ENCODE assay signal across 1 cellular context in the genomic region with DNA sequence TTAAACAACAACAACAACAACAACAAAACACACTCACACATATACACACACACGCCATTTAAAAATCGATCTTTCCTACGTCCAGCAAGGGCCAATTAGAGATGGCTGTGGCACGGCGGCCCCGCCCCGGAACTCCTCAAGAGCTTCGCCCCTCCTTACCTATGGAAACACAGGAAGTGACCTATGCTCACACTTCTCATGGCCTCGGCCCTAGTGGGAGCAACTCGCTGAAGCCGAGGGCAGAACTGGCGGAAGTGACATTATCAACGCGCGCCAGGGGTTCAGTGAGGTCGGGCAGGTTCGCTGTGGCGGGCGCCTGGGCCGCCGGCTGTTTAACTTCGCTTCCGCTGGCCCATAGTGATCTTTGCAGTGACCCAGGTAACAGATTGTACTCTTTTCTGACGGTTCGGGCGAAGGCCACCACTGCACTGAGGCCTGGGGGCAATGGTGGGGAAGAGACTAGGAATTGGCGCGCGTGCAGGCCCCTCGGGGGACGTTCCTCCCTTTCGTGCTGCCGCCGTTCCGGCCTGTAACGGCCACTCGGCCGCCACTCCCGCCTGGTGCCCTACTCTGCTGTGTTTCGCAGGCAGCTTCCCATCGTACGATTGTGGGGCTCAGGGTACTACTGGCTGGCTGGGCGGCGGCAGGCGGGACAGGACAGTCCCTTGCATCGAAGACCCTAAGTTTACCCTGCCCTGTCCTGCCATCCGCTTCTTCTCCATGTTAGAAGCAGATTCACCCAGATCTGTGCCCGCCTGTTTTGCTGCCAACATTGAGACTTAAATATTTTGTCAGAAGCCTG.
A peak's percentile ranks its signal among the peaks of the same experiment; 100 is the strongest.
TF ChIP-seq lines count a peak whose summit lies in the region.

A gene (plus strand): TSS at position 284 of the 802 bp plus-strand sequence. CDS start 2,661 bp downstream, outside the sequence.

TF ChIP-seq in HepG2, 621 proteins besides CTCF, POLR2A, EP300 and RAD21 (continued from another document and continues in another):
- TF ChIP-seq, protein P1, sequence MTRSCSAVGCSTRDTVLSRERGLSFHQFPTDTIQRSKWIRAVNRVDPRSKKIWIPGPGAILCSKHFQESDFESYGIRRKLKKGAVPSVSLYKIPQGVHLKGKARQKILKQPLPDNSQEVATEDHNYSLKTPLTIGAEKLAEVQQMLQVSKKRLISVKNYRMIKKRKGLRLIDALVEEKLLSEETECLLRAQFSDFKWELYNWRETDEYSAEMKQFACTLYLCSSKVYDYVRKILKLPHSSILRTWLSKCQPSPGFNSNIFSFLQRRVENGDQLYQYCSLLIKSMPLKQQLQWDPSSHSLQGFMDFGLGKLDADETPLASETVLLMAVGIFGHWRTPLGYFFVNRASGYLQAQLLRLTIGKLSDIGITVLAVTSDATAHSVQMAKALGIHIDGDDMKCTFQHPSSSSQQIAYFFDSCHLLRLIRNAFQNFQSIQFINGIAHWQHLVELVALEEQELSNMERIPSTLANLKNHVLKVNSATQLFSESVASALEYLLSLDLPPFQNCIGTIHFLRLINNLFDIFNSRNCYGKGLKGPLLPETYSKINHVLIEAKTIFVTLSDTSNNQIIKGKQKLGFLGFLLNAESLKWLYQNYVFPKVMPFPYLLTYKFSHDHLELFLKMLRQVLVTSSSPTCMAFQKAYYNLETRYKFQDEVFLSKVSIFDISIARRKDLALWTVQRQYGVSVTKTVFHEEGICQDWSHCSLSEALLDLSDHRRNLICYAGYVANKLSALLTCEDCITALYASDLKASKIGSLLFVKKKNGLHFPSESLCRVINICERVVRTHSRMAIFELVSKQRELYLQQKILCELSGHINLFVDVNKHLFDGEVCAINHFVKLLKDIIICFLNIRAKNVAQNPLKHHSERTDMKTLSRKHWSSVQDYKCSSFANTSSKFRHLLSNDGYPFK (CRISPR knock-in tag; IDR thresholded peaks at IDR 0.05; ENCODE audit: borderline replicate concordance) = peak; percentile 99
- TF ChIP-seq ZSCAN20 (CRISPR knock-in tag; IDR thresholded peaks at IDR 0.05; ENCODE audit: borderline replicate concordance) = peak; percentile 44; the same call in 1 of the 2 replicates
- TF ChIP-seq, protein P2, sequence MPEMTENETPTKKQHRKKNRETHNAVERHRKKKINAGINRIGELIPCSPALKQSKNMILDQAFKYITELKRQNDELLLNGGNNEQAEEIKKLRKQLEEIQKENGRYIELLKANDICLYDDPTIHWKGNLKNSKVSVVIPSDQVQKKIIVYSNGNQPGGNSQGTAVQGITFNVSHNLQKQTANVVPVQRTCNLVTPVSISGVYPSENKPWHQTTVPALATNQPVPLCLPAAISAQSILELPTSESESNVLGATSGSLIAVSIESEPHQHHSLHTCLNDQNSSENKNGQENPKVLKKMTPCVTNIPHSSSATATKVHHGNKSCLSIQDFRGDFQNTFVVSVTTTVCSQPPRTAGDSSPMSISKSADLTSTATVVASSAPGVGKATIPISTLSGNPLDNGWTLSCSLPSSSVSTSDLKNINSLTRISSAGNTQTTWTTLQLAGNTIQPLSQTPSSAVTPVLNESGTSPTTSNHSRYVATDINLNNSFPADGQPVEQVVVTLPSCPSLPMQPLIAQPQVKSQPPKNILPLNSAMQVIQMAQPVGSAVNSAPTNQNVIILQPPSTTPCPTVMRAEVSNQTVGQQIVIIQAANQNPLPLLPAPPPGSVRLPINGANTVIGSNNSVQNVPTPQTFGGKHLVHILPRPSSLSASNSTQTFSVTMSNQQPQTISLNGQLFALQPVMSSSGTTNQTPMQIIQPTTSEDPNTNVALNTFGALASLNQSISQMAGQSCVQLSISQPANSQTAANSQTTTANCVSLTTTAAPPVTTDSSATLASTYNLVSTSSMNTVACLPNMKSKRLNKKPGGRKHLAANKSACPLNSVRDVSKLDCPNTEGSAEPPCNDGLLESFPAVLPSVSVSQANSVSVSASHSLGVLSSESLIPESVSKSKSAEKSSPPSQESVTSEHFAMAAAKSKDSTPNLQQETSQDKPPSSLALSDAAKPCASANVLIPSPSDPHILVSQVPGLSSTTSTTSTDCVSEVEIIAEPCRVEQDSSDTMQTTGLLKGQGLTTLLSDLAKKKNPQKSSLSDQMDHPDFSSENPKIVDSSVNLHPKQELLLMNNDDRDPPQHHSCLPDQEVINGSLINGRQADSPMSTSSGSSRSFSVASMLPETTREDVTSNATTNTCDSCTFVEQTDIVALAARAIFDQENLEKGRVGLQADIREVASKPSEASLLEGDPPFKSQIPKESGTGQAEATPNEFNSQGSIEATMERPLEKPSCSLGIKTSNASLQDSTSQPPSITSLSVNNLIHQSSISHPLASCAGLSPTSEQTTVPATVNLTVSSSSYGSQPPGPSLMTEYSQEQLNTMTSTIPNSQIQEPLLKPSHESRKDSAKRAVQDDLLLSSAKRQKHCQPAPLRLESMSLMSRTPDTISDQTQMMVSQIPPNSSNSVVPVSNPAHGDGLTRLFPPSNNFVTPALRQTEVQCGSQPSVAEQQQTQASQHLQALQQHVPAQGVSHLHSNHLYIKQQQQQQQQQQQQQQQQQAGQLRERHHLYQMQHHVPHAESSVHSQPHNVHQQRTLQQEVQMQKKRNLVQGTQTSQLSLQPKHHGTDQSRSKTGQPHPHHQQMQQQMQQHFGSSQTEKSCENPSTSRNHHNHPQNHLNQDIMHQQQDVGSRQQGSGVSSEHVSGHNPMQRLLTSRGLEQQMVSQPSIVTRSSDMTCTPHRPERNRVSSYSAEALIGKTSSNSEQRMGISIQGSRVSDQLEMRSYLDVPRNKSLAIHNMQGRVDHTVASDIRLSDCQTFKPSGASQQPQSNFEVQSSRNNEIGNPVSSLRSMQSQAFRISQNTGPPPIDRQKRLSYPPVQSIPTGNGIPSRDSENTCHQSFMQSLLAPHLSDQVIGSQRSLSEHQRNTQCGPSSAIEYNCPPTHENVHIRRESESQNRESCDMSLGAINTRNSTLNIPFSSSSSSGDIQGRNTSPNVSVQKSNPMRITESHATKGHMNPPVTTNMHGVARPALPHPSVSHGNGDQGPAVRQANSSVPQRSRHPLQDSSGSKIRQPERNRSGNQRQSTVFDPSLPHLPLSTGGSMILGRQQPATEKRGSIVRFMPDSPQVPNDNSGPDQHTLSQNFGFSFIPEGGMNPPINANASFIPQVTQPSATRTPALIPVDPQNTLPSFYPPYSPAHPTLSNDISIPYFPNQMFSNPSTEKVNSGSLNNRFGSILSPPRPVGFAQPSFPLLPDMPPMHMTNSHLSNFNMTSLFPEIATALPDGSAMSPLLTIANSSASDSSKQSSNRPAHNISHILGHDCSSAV (CRISPR knock-in tag; IDR thresholded peaks at IDR 0.05; ENCODE audit: borderline replicate concordance) = no peak
- no peak for TF ChIP-seq SYNCRIP (IDR thresholded peaks at IDR 0.05; ENCODE audit: insufficient read depth, low read depth, low read length)
- peak; percentile 83 to 87 for TF ChIP-seq NR2F1 (CRISPR knock-in tag; IDR thresholded peaks at IDR 0.05)
- TF ChIP-seq ZNF260 (CRISPR knock-in tag; IDR thresholded peaks at IDR 0.05; ENCODE audit: borderline replicate concordance, low read depth) = no peak
- TF ChIP-seq MLLT10 (CRISPR knock-in tag; IDR thresholded peaks at IDR 0.05) = no peak
- TF ChIP-seq, protein P3, sequence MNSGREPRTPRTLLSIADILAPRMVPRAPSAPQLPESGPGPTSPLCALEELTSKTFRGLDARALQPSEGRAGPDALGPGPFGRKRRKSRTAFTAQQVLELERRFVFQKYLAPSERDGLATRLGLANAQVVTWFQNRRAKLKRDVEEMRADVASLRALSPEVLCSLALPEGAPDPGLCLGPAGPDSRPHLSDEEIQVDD (CRISPR knock-in tag; IDR thresholded peaks at IDR 0.05; ENCODE audit: borderline replicate concordance) = peak; percentile 63
- TF ChIP-seq ZNF660 (CRISPR knock-in tag; IDR thresholded peaks at IDR 0.05; ENCODE audit: borderline replicate concordance, low read depth) = no peak
- TF ChIP-seq ZMYM2 (CRISPR knock-in tag; IDR thresholded peaks at IDR 0.05) = peak; percentile 54; the same call in 1 of the 2 replicates
- no peak for TF ChIP-seq SCMH1 (CRISPR knock-in tag; IDR thresholded peaks at IDR 0.05; ENCODE audit: borderline replicate concordance)
- peak; percentile 44 for TF ChIP-seq ZNF781 (CRISPR knock-in tag; IDR thresholded peaks at IDR 0.05; ENCODE audit: borderline replicate concordance, not compliant biosample characterization)
- no peak for TF ChIP-seq ZEB1 (IDR thresholded peaks at IDR 0.05; ENCODE audit: insufficient replicate concordance, low read depth)
- TF ChIP-seq IKZF4 (CRISPR knock-in tag; IDR thresholded peaks at IDR 0.05; ENCODE audit: borderline replicate concordance, low read depth, not compliant biosample characterization) = peak; percentile 17
- TF ChIP-seq FOSL1 (CRISPR knock-in tag; IDR thresholded peaks at IDR 0.05; ENCODE audit: borderline replicate concordance) = no peak
- no peak for TF ChIP-seq ATF7 (IDR thresholded peaks at IDR 0.05)
- 0 out of 2 replicates have a peak, but pooled peaks have one; percentile 35 for TF ChIP-seq ATF7 (CRISPR knock-in tag; IDR thresholded peaks at IDR 0.05)
- TF ChIP-seq ZNF451 (CRISPR knock-in tag; IDR thresholded peaks at IDR 0.05) = peak; percentile 52; the same call in 1 of the 2 replicates
- TF ChIP-seq, protein P4, sequence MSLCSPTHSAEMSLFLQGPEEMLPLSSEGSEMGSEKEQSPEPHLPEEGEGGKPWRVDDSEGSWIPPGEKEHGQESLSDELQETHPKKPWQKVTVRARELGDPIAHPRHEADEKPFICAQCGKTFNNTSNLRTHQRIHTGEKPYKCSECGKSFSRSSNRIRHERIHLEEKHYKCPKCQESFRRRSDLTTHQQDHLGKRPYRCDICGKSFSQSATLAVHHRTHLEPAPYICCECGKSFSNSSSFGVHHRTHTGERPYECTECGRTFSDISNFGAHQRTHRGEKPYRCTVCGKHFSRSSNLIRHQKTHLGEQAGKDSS (CRISPR knock-in tag; IDR thresholded peaks at IDR 0.05; ENCODE audit: borderline replicate concordance, low read depth) = peak; percentile 35; the same call in 1 of the 2 replicates
- no peak for TF ChIP-seq PAWR (CRISPR knock-in tag; IDR thresholded peaks at IDR 0.05; ENCODE audit: borderline replicate concordance)
- TF ChIP-seq, protein P5, sequence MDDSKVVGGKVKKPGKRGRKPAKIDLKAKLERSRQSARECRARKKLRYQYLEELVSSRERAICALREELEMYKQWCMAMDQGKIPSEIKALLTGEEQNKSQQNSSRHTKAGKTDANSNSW (CRISPR knock-in tag; IDR thresholded peaks at IDR 0.05; ENCODE audit: borderline replicate concordance) = no peak
- TF ChIP-seq ZNF737 (CRISPR knock-in tag; IDR thresholded peaks at IDR 0.05; ENCODE audit: borderline replicate concordance) = peak; percentile 53; the same call in 1 of the 2 replicates
- TF ChIP-seq ZNF235 (CRISPR knock-in tag; IDR thresholded peaks at IDR 0.05; ENCODE audit: borderline replicate concordance) = no peak
- no peak for TF ChIP-seq EZH2 (conservative IDR thresholded peaks at IDR 0.05; ENCODE audit: low read depth, low read length)
- TF ChIP-seq, protein P6, sequence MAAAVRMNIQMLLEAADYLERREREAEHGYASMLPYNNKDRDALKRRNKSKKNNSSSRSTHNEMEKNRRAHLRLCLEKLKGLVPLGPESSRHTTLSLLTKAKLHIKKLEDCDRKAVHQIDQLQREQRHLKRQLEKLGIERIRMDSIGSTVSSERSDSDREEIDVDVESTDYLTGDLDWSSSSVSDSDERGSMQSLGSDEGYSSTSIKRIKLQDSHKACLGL (CRISPR knock-in tag; IDR thresholded peaks at IDR 0.05) = 0 out of 2 replicates have a peak, but pooled peaks have one; percentile 47
- TF ChIP-seq, protein P7, sequence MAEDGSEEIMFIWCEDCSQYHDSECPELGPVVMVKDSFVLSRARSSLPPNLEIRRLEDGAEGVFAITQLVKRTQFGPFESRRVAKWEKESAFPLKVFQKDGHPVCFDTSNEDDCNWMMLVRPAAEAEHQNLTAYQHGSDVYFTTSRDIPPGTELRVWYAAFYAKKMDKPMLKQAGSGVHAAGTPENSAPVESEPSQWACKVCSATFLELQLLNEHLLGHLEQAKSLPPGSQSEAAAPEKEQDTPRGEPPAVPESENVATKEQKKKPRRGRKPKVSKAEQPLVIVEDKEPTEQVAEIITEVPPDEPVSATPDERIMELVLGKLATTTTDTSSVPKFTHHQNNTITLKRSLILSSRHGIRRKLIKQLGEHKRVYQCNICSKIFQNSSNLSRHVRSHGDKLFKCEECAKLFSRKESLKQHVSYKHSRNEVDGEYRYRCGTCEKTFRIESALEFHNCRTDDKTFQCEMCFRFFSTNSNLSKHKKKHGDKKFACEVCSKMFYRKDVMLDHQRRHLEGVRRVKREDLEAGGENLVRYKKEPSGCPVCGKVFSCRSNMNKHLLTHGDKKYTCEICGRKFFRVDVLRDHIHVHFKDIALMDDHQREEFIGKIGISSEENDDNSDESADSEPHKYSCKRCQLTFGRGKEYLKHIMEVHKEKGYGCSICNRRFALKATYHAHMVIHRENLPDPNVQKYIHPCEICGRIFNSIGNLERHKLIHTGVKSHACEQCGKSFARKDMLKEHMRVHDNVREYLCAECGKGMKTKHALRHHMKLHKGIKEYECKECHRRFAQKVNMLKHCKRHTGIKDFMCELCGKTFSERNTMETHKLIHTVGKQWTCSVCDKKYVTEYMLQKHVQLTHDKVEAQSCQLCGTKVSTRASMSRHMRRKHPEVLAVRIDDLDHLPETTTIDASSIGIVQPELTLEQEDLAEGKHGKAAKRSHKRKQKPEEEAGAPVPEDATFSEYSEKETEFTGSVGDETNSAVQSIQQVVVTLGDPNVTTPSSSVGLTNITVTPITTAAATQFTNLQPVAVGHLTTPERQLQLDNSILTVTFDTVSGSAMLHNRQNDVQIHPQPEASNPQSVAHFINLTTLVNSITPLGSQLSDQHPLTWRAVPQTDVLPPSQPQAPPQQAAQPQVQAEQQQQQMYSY (CRISPR knock-in tag; IDR thresholded peaks at IDR 0.05) = no peak
- peak; percentile 87; the same call in 1 of the 2 replicates for TF ChIP-seq ZFP36L1 (CRISPR knock-in tag; IDR thresholded peaks at IDR 0.05)
- TF ChIP-seq, protein P8, sequence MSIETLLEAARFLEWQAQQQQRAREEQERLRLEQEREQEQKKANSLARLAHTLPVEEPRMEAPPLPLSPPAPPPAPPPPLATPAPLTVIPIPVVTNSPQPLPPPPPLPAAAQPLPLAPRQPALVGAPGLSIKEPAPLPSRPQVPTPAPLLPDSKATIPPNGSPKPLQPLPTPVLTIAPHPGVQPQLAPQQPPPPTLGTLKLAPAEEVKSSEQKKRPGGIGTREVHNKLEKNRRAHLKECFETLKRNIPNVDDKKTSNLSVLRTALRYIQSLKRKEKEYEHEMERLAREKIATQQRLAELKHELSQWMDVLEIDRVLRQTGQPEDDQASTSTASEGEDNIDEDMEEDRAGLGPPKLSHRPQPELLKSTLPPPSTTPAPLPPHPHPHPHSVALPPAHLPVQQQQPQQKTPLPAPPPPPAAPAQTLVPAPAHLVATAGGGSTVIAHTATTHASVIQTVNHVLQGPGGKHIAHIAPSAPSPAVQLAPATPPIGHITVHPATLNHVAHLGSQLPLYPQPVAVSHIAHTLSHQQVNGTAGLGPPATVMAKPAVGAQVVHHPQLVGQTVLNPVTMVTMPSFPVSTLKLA (IDR thresholded peaks at IDR 0.05) = peak; percentile 69
- peak; percentile 83; the same call in 1 of the 2 replicates for TF ChIP-seq PITX1 (CRISPR knock-in tag; IDR thresholded peaks at IDR 0.05)
- TF ChIP-seq ZNF225 (CRISPR knock-in tag; IDR thresholded peaks at IDR 0.05) = peak; percentile 89; the same call in 1 of the 2 replicates
- TF ChIP-seq ZNF160 (CRISPR knock-in tag; IDR thresholded peaks at IDR 0.05) = no peak
- TF ChIP-seq ZNF3 (CRISPR knock-in tag; IDR thresholded peaks at IDR 0.05) = no peak
